ENCODE assay signal across 23 cellular contexts in the genomic region with DNA sequence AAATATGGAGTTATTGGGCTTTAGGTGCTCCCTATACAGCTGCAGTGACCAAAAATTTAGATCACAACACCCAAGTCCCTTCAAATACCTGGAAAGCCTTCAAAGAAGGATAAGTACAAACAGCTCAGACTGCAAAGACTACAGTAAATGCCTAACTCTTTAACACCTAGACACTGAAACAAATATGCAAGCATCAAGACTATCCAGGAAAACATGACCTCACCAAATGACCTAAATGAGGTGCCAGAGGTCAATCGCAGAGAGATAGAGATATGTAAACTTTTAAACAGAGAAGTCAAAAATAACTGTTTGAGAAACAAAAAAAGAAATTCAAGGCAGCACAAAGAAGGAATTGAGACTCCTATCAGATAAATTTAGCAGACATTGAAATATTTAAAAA.
"Had no signal": no experiment of that assay in that cellular context is flagged by ENCODE, and none has a peak within 500 bp of the region (broad histone marks: within the 10 kb centered on the region; RNA-seq: fewer than 3 reads in every experiment).

No MANE protein-coding gene starts in this region.

- H3K27me3 Mint-ChIP-seq: naive B cell had no signal

- DNase-seq: dermis blood vessel endothelial cell; dorsolateral prefrontal cortex; effector CD4-positive, alpha-beta T cell; effector memory CD4-positive, alpha-beta T cell; foreskin keratinocyte; heart left ventricle; hypothalamus; immature natural killer cell; islet precursor cell; kidney; kidney glomerular epithelial cell; left colon; left lung; left ventricle myocardium superior; lower lobe of right lung; mesenchymal stem cell; mucosa of descending colon; naive B cell had no signal

- H3K36me3 ChIP-seq: esophagus muscularis mucosa, gastroesophageal sphincter, heart left ventricle, left lung, lower lobe of right lung had no signal

- H3K36me3 Mint-ChIP-seq: immature natural killer cell, naive B cell had no signal

- H3K79me2 ChIP-seq: hepatocyte had no signal

- H3K4me2 ChIP-seq: hepatocyte had no signal

- H3K27ac Mint-ChIP-seq: immature natural killer cell, mesothelial cell of epicardium, naive B cell had no signal

- H3K27ac ChIP-seq: coronary artery, dorsolateral prefrontal cortex, esophagus muscularis mucosa, foreskin keratinocyte, gastroesophageal sphincter, heart left ventricle, hepatocyte, left lung, lower lobe of right lung had no signal

- H3K4me1 Mint-ChIP-seq: immature natural killer cell, mesothelial cell of epicardium, naive B cell had no signal

- ATAC-seq: foreskin keratinocyte, gastroesophageal sphincter, heart left ventricle, left colon, left lung, left ventricle myocardium superior, lower lobe of right lung, mucosa of descending colon had no signal

- H2AFZ ChIP-seq: hepatocyte had no signal

- H3K4me3 Mint-ChIP-seq: immature natural killer cell, mesothelial cell of epicardium, naive B cell had no signal

- H3K4me3 ChIP-seq: coronary artery, dorsolateral prefrontal cortex, esophagus muscularis mucosa, gastroesophageal sphincter, heart left ventricle, hepatocyte, left lung, lower lobe of right lung, mucosa of descending colon had no signal

- H3K27me3 ChIP-seq: dorsolateral prefrontal cortex, esophagus muscularis mucosa, foreskin keratinocyte, gastroesophageal sphincter, heart left ventricle, hepatocyte, left lung had no signal

- H3K9me3 ChIP-seq: esophagus muscularis mucosa, gastroesophageal sphincter, lower lobe of right lung, mucosa of descending colon had no signal

- H3K4me1 ChIP-seq: esophagus muscularis mucosa, foreskin keratinocyte, gastroesophageal sphincter, heart left ventricle, left lung, lower lobe of right lung had no signal
